1 cellular context compared by ENCODE assay signal in genomic region chr19:2944775-2945574, GRCh38.
A peak's percentile ranks its signal among the peaks of the same experiment; 100 is the strongest.
TF ChIP-seq lines count a peak whose summit lies in the region.

Gene ZNF77, minus strand, starts transcription at chr19:2944971. Its CDS starts 131 bp downstream, at chr19:2944840.

TF ChIP-seq in HepG2, 621 proteins besides CTCF, POLR2A, EP300 and RAD21 (continued from another document):
- TF ChIP-seq ZBTB10 (CRISPR knock-in tag; IDR thresholded peaks at IDR 0.05; ENCODE audit: borderline replicate concordance) (peak; percentile 33; the same call in 1 of the 2 replicates), BCL3 (CRISPR knock-in tag; IDR thresholded peaks at IDR 0.05) (no peak), ZNF446 (CRISPR knock-in tag; IDR thresholded peaks at IDR 0.05) (peak; percentile 81; the same call in 1 of the 2 replicates), GLI4 (CRISPR knock-in tag; IDR thresholded peaks at IDR 0.05; ENCODE audit: borderline replicate concordance) (0 out of 2 replicates have a peak, but pooled peaks have one; percentile 61), ZNF75D (CRISPR knock-in tag; IDR thresholded peaks at IDR 0.05; ENCODE audit: borderline replicate concordance) (no peak; the same call in 1 of the 2 replicates), ZNF619 (CRISPR knock-in tag; IDR thresholded peaks at IDR 0.05) (0 out of 2 replicates have a peak, but pooled peaks have one; percentile 27), ZHX1 (CRISPR knock-in tag; IDR thresholded peaks at IDR 0.05; ENCODE audit: low read depth) (peak; percentile 76; the same call in 1 of the 2 replicates), HOXA7 (CRISPR knock-in tag; IDR thresholded peaks at IDR 0.05) (no peak), ZNF720 (CRISPR knock-in tag; IDR thresholded peaks at IDR 0.05) (no peak), ZNF24 (IDR thresholded peaks at IDR 0.05) (no peak), ZFP82 (CRISPR knock-in tag; IDR thresholded peaks at IDR 0.05; ENCODE audit: borderline replicate concordance) (0 out of 2 replicates have a peak, but pooled peaks have one; percentile 48), ZMYM4 (CRISPR knock-in tag; IDR thresholded peaks at IDR 0.05) (no peak), ZNF34 (CRISPR knock-in tag; IDR thresholded peaks at IDR 0.05; ENCODE audit: borderline replicate concordance) (no peak), KDM6A (CRISPR knock-in tag; IDR thresholded peaks at IDR 0.05; ENCODE audit: low read depth) (no peak), ZFP36 (IDR thresholded peaks at IDR 0.05; ENCODE audit: borderline replicate concordance, low read depth, low read length, partially characterized antibody) (no peak), IKZF5 (CRISPR knock-in tag; IDR thresholded peaks at IDR 0.05) (0 out of 2 replicates have a peak, but pooled peaks have one; percentile 46), HHEX (CRISPR knock-in tag; IDR thresholded peaks at IDR 0.05) (no peak), SIN3A (IDR thresholded peaks at IDR 0.05; ENCODE audit: borderline replicate concordance, low read depth, low read length) (peak; percentile 87; the same call in 1 of the 2 replicates), KDM1A (CRISPR knock-in tag; IDR thresholded peaks at IDR 0.05) (peak; percentile 67; the same call in 1 of the 2 replicates), ZFYVE20 (CRISPR knock-in tag; IDR thresholded peaks at IDR 0.05; ENCODE audit: borderline replicate concordance, low read depth) (no peak), MTA1 (CRISPR knock-in tag; IDR thresholded peaks at IDR 0.05; ENCODE audit: borderline replicate concordance) (peak; percentile 96), ZNF333 (CRISPR knock-in tag; IDR thresholded peaks at IDR 0.05; ENCODE audit: borderline replicate concordance) (no peak; the same call in 1 of the 2 replicates), FOXM1 (CRISPR knock-in tag; IDR thresholded peaks at IDR 0.05) (no peak), NFIC (IDR thresholded peaks at IDR 0.05; ENCODE audit: low read length) (no peak), PTBP1 (IDR thresholded peaks at IDR 0.05; ENCODE audit: low read depth, low read length, poor library complexity, severe bottlenecking) (no peak), CREM (IDR thresholded peaks at IDR 0.05) (peak; percentile 77), CREM (CRISPR knock-in tag; IDR thresholded peaks at IDR 0.05) (no peak), PHF5A (CRISPR knock-in tag; IDR thresholded peaks at IDR 0.05; ENCODE audit: low read depth, unreplicated experiment) (no peak), ZMAT3 (CRISPR knock-in tag; conservative IDR thresholded peaks at IDR 0.05) (peak; percentile 80; the same call in 1 of the 2 replicates), ZNF512 (CRISPR knock-in tag; IDR thresholded peaks at IDR 0.05) (no peak), SOX5 (CRISPR knock-in tag; IDR thresholded peaks at IDR 0.05; ENCODE audit: borderline replicate concordance) (0 out of 2 replicates have a peak, but pooled peaks have one; percentile 12), REPIN1 (CRISPR knock-in tag; IDR thresholded peaks at IDR 0.05; ENCODE audit: borderline replicate concordance, low read depth) (peak; percentile 85), ZNF430 (CRISPR knock-in tag; IDR thresholded peaks at IDR 0.05) (peak; percentile 63; the same call in 1 of the 2 replicates), ZNF674 (CRISPR knock-in tag; IDR thresholded peaks at IDR 0.05; ENCODE audit: low read depth) (peak; percentile 46; the same call in 1 of the 2 replicates), GTF2F1 (IDR thresholded peaks at IDR 0.05; ENCODE audit: low read length) (no peak), YEATS2 (CRISPR knock-in tag; IDR thresholded peaks at IDR 0.05; ENCODE audit: borderline replicate concordance) (peak; percentile 82; the same call in 1 of the 2 replicates), WIZ (CRISPR knock-in tag; IDR thresholded peaks at IDR 0.05) (no peak; the same call in 1 of the 2 replicates), ZBTB20 (CRISPR knock-in tag; IDR thresholded peaks at IDR 0.05; ENCODE audit: borderline replicate concordance, low read depth) (peak; percentile 42; the same call in 1 of the 2 replicates), FOXP1 (IDR thresholded peaks at IDR 0.05) (no peak), FOXP1 (CRISPR knock-in tag; IDR thresholded peaks at IDR 0.05) (no peak), NBN (conservative IDR thresholded peaks at IDR 0.05) (no peak), ZNF225 (CRISPR knock-in tag; IDR thresholded peaks at IDR 0.05) (0 out of 2 replicates have a peak, but pooled peaks have one; percentile 53), ZNF644 (CRISPR knock-in tag; IDR thresholded peaks at IDR 0.05; ENCODE audit: low read depth) (no peak), MED13 (CRISPR knock-in tag; IDR thresholded peaks at IDR 0.05) (no peak)
- TF ChIP-seq, protein P1, sequence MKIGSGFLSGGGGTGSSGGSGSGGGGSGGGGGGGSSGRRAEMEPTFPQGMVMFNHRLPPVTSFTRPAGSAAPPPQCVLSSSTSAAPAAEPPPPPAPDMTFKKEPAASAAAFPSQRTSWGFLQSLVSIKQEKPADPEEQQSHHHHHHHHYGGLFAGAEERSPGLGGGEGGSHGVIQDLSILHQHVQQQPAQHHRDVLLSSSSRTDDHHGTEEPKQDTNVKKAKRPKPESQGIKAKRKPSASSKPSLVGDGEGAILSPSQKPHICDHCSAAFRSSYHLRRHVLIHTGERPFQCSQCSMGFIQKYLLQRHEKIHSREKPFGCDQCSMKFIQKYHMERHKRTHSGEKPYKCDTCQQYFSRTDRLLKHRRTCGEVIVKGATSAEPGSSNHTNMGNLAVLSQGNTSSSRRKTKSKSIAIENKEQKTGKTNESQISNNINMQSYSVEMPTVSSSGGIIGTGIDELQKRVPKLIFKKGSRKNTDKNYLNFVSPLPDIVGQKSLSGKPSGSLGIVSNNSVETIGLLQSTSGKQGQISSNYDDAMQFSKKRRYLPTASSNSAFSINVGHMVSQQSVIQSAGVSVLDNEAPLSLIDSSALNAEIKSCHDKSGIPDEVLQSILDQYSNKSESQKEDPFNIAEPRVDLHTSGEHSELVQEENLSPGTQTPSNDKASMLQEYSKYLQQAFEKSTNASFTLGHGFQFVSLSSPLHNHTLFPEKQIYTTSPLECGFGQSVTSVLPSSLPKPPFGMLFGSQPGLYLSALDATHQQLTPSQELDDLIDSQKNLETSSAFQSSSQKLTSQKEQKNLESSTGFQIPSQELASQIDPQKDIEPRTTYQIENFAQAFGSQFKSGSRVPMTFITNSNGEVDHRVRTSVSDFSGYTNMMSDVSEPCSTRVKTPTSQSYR (CRISPR knock-in tag; IDR thresholded peaks at IDR 0.05; ENCODE audit: borderline replicate concordance): no peak
- TF ChIP-seq, protein P2, sequence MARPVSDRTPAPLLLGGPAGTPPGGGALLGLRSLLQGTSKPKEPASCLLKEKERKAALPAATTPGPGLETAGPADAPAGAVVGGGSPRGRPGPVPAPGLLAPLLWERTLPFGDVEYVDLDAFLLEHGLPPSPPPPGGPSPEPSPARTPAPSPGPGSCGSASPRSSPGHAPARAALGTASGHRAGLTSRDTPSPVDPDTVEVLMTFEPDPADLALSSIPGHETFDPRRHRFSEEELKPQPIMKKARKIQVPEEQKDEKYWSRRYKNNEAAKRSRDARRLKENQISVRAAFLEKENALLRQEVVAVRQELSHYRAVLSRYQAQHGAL (CRISPR knock-in tag; IDR thresholded peaks at IDR 0.05; ENCODE audit: not compliant biosample characterization): no peak
